Comparison of ENCODE assay signal across 1 cellular context in genomic region chr2:97715951-97716694, GRCh38.
TF ChIP-seq lines count a peak whose summit lies in the region.

No MANE protein-coding gene starts in this region.

TF ChIP-seq in HepG2, 621 proteins besides CTCF, POLR2A, EP300 and RAD21:
- TF ChIP-seq GATAD2A (CRISPR knock-in tag; IDR thresholded peaks at IDR 0.05): no peak
- TF ChIP-seq ZNF839 (CRISPR knock-in tag; IDR thresholded peaks at IDR 0.05; ENCODE audit: borderline replicate concordance): no peak
- no peak for TF ChIP-seq JUN (CRISPR knock-in tag; IDR thresholded peaks at IDR 0.05)
